ENCODE assay signal across 8 cellular contexts in genomic region chr2:168194784-168195522, GRCh38. TPM values are rescaled to one million over a fixed set of nuclear protein-coding genes. Genes with fewer than 3 reads are reported as not detected.
DNase-seq lines count a peak whose midpoint lies in the region; ATAC-seq and TF ChIP-seq lines count a peak whose summit lies in the region.

No MANE protein-coding gene starts in this region.

- H3K4me3 ChIP-seq in CD4-positive, alpha-beta memory T cell (ENCODE audit: low read length in 2 of 2) = no peak overlapping the region
- H3K4me3 ChIP-seq in lower lobe of right lung = no peak overlapping the region

- H3K4me3 Mint-ChIP-seq in CD4-positive, alpha-beta memory T cell = peak overlapping the region in 7 of 8 donors; percentile 63 to 85 (median 67)
- peak overlapping the region; percentile 89 for H3K4me3 Mint-ChIP-seq in activated T-helper 17 cell treated with anti-CD3 and anti-CD28 coated beads, Interleukin-2, amount 50 U/mL, for 72 hours

- intact Hi-C loops in CD4-positive, alpha-beta memory T cell (cut with micrococcal nuclease) = no loop called here
- intact Hi-C loops in lower lobe of right lung (cut with DNase I) = no loop called here

- no peaks in the 10 kb centered on the region for H3K9me3 Mint-ChIP-seq in CD4-positive, alpha-beta memory T cell
- H3K9me3 Mint-ChIP-seq in activated T-helper 17 cell treated with anti-CD3 and anti-CD28 coated beads, Interleukin-2, amount 50 U/mL, for 72 hours = no peaks in the 10 kb centered on the region

- CTCF ChIA-PET in CD4-positive, alpha-beta memory T cell (lab: Charles Lee; ENCODE audit: partially characterized antibody) = interaction anchor here (1.0 to 2.1 kb wide), 4 partner anchors 17 to 142 kb away, joined by 3 to 7 read pairs (median 4); no protein-coding TSS in a partner anchor

- no peaks in the 10 kb centered on the region for H3K9me3 ChIP-seq in CD4-positive, alpha-beta memory T cell (ENCODE audit: control insufficient read depth in 1 of 2, low read length in 2 of 2)
- no peaks in the 10 kb centered on the region for H3K9me3 ChIP-seq in lower lobe of right lung

- no peaks in the 10 kb centered on the region for H3K36me3 Mint-ChIP-seq in CD4-positive, alpha-beta memory T cell
- no peaks in the 10 kb centered on the region for H3K36me3 Mint-ChIP-seq in activated T-helper 17 cell treated with anti-CD3 and anti-CD28 coated beads, Interleukin-2, amount 50 U/mL, for 72 hours (ENCODE audit: low read depth)

- H3K27ac ChIP-seq in CD4-positive, alpha-beta memory T cell (ENCODE audit: low read depth, low read length) = peak overlapping the region; percentile 28
- no peak overlapping the region for H3K27ac ChIP-seq in lower lobe of right lung

- peaks cover 70% of the 10 kb centered on the region for H3K4me1 ChIP-seq in CD4-positive, alpha-beta memory T cell (ENCODE audit: insufficient read depth, low read length)
- H3K4me1 ChIP-seq in lower lobe of right lung = peaks cover 22% of the 10 kb centered on the region

- ATAC-seq in GM19328 (IDR thresholded peaks at IDR 0.05; ENCODE audit: unreplicated experiment) (peak; percentile 93), HG03135 (IDR thresholded peaks at IDR 0.05; ENCODE audit: unreplicated experiment) (peak; percentile 93), lower lobe of right lung (no peak)
- ATAC-seq in activated T-helper 17 cell treated with anti-CD3 and anti-CD28 coated beads, Interleukin-2, amount 50 U/mL, for 72 hours (replicated peaks) = peak; percentile 92

- H3K27me3 ChIP-seq in CD4-positive, alpha-beta memory T cell (ENCODE audit: insufficient read depth, low read length) = no peaks in the 10 kb centered on the region
- H3K27me3 ChIP-seq in lower lobe of right lung (ENCODE audit: low read depth) = no peaks in the 10 kb centered on the region

- POLR2A ChIA-PET in CD4-positive, alpha-beta memory T cell (lab: Charles Lee; ENCODE audit: partially characterized antibody) = interaction anchor here (0.7 to 1.7 kb wide), 9 partner anchors 9 to 556 kb away, joined by 3 to 4 read pairs (median 4); partner anchors contain the start of gene STK39

- H3K4me1 Mint-ChIP-seq in CD4-positive, alpha-beta memory T cell = peaks cover 60 to 94% (median 76%) of the 10 kb centered on the region in 4 donors
- peaks cover 56% of the 10 kb centered on the region for H3K4me1 Mint-ChIP-seq in activated T-helper 17 cell treated with anti-CD3 and anti-CD28 coated beads, Interleukin-2, amount 50 U/mL, for 72 hours

- peak in 3 of 5 donors; percentile 18 to 39 (median 29) for DNase-seq in CD4-positive, alpha-beta memory T cell
- DNase-seq in pons (ENCODE audit: low spot score) (no peak), lower lobe of right lung (no peak), middle frontal gyrus (ENCODE audit: extremely low spot score, low spot score) (no peak), RKO (ENCODE audit: low spot score) (no peak)

- no peak for TF ChIP-seq CTCF in lower lobe of right lung (IDR thresholded peaks at IDR 0.05)

- peak overlapping the region; percentile 87 to 94 (median 91) for H3K27ac Mint-ChIP-seq in CD4-positive, alpha-beta memory T cell
- peak overlapping the region; percentile 97 for H3K27ac Mint-ChIP-seq in activated T-helper 17 cell treated with anti-CD3 and anti-CD28 coated beads, Interleukin-2, amount 50 U/mL, for 72 hours

- no peaks in the 10 kb centered on the region for H3K36me3 ChIP-seq in CD4-positive, alpha-beta memory T cell (ENCODE audit: insufficient read depth, low read length)
- no peaks in the 10 kb centered on the region for H3K36me3 ChIP-seq in lower lobe of right lung

- no peaks in the 10 kb centered on the region for H3K27me3 Mint-ChIP-seq in CD4-positive, alpha-beta memory T cell
- H3K27me3 Mint-ChIP-seq in activated T-helper 17 cell treated with anti-CD3 and anti-CD28 coated beads, Interleukin-2, amount 50 U/mL, for 72 hours = no peaks in the 10 kb centered on the region

RNA-seq across cellular contexts. Expression of gene STK39, which starts 52.4 kb away (rescaled TPM):
- 10 to 100 TPM; 25.9 to 27.3 TPM for total RNA-seq in CD4-positive, alpha-beta memory T cell
- polyA plus RNA-seq in CD4-positive, alpha-beta memory T cell = 10 to 100 TPM in 1 of 2 donors, 1 to 10 TPM in 1; 4.9 to 10.6 TPM
- 10 to 100 TPM; 21.5 to 27.9 TPM for total RNA-seq in activated T-helper 17 cell treated with anti-CD3 and anti-CD28 coated beads, Interleukin-2, amount 50 U/mL, for 72 hours
- 12.6 TPM for total RNA-seq in lower lobe of right lung

Comparison
In these comparisons a context has a peak if more than half of its experiments do, and no peak if none do; other contexts are left out.
1. DNase-seq: peak in CD4-positive, alpha-beta memory T cell (3 of 5); none in pons (single experiment), lower lobe of right lung (single experiment), middle frontal gyrus (single experiment) and RKO (single experiment).
2. ATAC-seq: peak in GM19328 (single experiment), HG03135 (single experiment) and activated T-helper 17 cell treated with anti-CD3 and anti-CD28 coated beads, Interleukin-2, amount 50 U/mL, for 72 hours (single experiment); none in lower lobe of right lung (0 of 2).